Comparison of ENCODE assay signal across 13 cellular contexts in genomic region chr1:225700889-225701465, GRCh38. TPM values are rescaled to one million over a fixed set of nuclear protein-coding genes. Genes with fewer than 3 reads are reported as not detected.
DNase-seq lines count a peak whose midpoint lies in the region; ATAC-seq and TF ChIP-seq lines count a peak whose summit lies in the region.
"Had no signal": no experiment of that assay in that cellular context is flagged by ENCODE, and none has a peak within 500 bp of the region (broad histone marks: within the 10 kb centered on the region; RNA-seq: fewer than 3 reads in every experiment).

No MANE protein-coding gene starts in this region.

- H3K9me3 Mint-ChIP-seq in nephron, result no peaks in the 10 kb centered on the region
- H3K9me3 Mint-ChIP-seq: mesothelial cell of epicardium; T-helper 1 cell treated with Interleukin-12 subunit alpha and Interleukin-12 subunit beta and Interleukin-4 antibody, amounts not matched to agents 30 μg/mL and 1 μg/mL, for 36 hours had no signal

- H3K27me3 Mint-ChIP-seq in nephron (ENCODE audit: low read depth), result no peaks in the 10 kb centered on the region

- CTCF ChIA-PET in A673 (lab: Charles Lee), result no interaction called here

- BruUV-seq in A673 (replicated peaks; lab: Mats Ljungman, UMichigan), result TSS peak; percentile 71

- H3K27ac ChIP-seq in A673 (ENCODE audit: low read depth, low read length, poor library complexity, severe bottlenecking), result peak overlapping the region; percentile 43
- H3K27ac ChIP-seq in brain microvascular endothelial cell, result peak overlapping the region; percentile 87

- H3K36me3 ChIP-seq in A673 (ENCODE audit: insufficient read depth, low read length, poor library complexity, severe bottlenecking) (no peaks in the 10 kb centered on the region), brain microvascular endothelial cell (replicated peaks) (no peaks in the 10 kb centered on the region)

- H3K27ac Mint-ChIP-seq in nephron, result peak overlapping the region; percentile 39 to 72 (median 62)
- H3K27ac Mint-ChIP-seq: T-helper 1 cell treated with Interleukin-12 subunit alpha and Interleukin-12 subunit beta and Interleukin-4 antibody, amounts not matched to agents 30 μg/mL and 1 μg/mL, for 36 hours had no signal

- peaks cover 15% of the 10 kb centered on the region for H3K4me1 ChIP-seq in A673 (ENCODE audit: insufficient read depth, low read length, poor library complexity, severe bottlenecking)

- H3K4me3 Mint-ChIP-seq in nephron, result peak overlapping the region in 2 of 3 experiments; percentile 31 to 83
- H3K4me3 Mint-ChIP-seq: mesothelial cell of epicardium; T-helper 1 cell treated with Interleukin-12 subunit alpha and Interleukin-12 subunit beta and Interleukin-4 antibody, amounts not matched to agents 30 μg/mL and 1 μg/mL, for 36 hours had no signal

- H3K4me3 ChIP-seq in A673 (ENCODE audit: low read depth, low read length, poor library complexity, severe bottlenecking), result no peak overlapping the region
- no peak overlapping the region for H3K4me3 ChIP-seq in brain microvascular endothelial cell (ENCODE audit: low read depth, low read length)

- H3K4me1 Mint-ChIP-seq in nephron, result peaks cover 42% of the 10 kb centered on the region

- TF ChIP-seq CTCF in A673 (conservative IDR thresholded peaks at IDR 0.05; ENCODE audit: low read depth, low read length), result no peak
- TF ChIP-seq CTCF in brain microvascular endothelial cell (IDR thresholded peaks at IDR 0.05; ENCODE audit: low read depth, low read length, missing control alignments), result no peak
- TF ChIP-seq CTCF in nephron (IDR thresholded peaks at IDR 0.05; ENCODE audit: unreplicated experiment in 3 of 3), result no peak
- no peak for TF ChIP-seq CTCF in GM13977 (IDR thresholded peaks at IDR 0.05; ENCODE audit: extremely low read depth, insufficient read depth, missing control alignments)

- peak; percentile 25 for DNase-seq in A673 (ENCODE audit: low spot score)
- DNase-seq in M059J (ENCODE audit: low read depth), result peak; percentile 38
- peak; percentile 23 for DNase-seq in brain microvascular endothelial cell
- DNase-seq in GM13977 (ENCODE audit: low spot score), result no peak
- DNase-seq in NCI-H345 (lab: John Stamatoyannopoulos, UW), result no peak
- no peak for DNase-seq in T-helper 9 cell
- DNase-seq: effector CD8-positive, alpha-beta T cell; Karpas-422; NCI-H2081 had no signal

- no peaks in the 10 kb centered on the region for H3K36me3 Mint-ChIP-seq in nephron (ENCODE audit: low read depth)
- H3K36me3 Mint-ChIP-seq: mesothelial cell of epicardium had no signal

- intact Hi-C loops in A673 (cut with micrococcal nuclease; ENCODE audit: unreplicated experiment), result no loop called here

- no peak for ATAC-seq in esophagus mucosa

- no peaks in the 10 kb centered on the region for H3K9me3 ChIP-seq in A673 (ENCODE audit: low read depth, low read length, poor library complexity, severe bottlenecking)

- in situ Hi-C loops in brain microvascular endothelial cell (cut with HindIII; ENCODE audit: low pct_ligation_motif_present, low sequenced_read_pairs), result no loop called here
- in situ Hi-C loops in GM13977 (cut with MboI; ENCODE audit: low pct_unique_long_range_greater_than_20kb, low sequenced_read_pairs, unreplicated experiment), result no loop called here

- H3K27me3 ChIP-seq in A673 (replicated peaks; ENCODE audit: insufficient read depth, low read depth, low read length, poor library complexity) (no peaks in the 10 kb centered on the region), brain microvascular endothelial cell (replicated peaks) (no peaks in the 10 kb centered on the region)

- POLR2A ChIA-PET in A673 (lab: Charles Lee; ENCODE audit: low non-redundant PET), result no interaction called here

RNA-seq across cellular contexts. Expression of gene ENAH, which starts 48.1 kb away (rescaled TPM):
- total RNA-seq in A673 (2021), result 171 and 186 TPM in 2 replicates
- total RNA-seq in M059J (2014; rRNA removed; shearing (Covaris generic)), result 69.5 and 71.7 TPM in 2 replicates
- total RNA-seq in esophagus mucosa, result 41.0 TPM

Comparison
In these comparisons a context has a peak if more than half of its experiments do, and no peak if none do; other contexts are left out.
1. DNase-seq: peak in A673 (single experiment), M059J (single experiment) and brain microvascular endothelial cell (single experiment); none in GM13977 (single experiment), NCI-H345 (single experiment) and T-helper 9 cell (single experiment).